24 cellular contexts compared by ENCODE assay signal in genomic region chr20:18645851-18646250, GRCh38.
"Had no signal": no experiment of that assay in that cellular context is flagged by ENCODE, and none has a peak within 500 bp of the region (broad histone marks: within the 10 kb centered on the region; RNA-seq: fewer than 3 reads in every experiment).

No MANE protein-coding gene starts in this region.

- H3K36me3 Mint-ChIP-seq: stimulated activated effector memory CD8-positive, alpha-beta T cell treated with anti-CD3 and anti-CD28 coated beads, Interleukin-12 subunit alpha, Interleukin-12 subunit beta, amount 100 ng/mL, for 72 hours had no signal

- H3K27me3 ChIP-seq: body of pancreas, dorsolateral prefrontal cortex, neural progenitor cell, right atrium auricular region, testis, upper lobe of right lung had no signal

- H3K4me1 Mint-ChIP-seq: activated CD4-positive, alpha-beta T cell treated with anti-CD3 and anti-CD28 coated beads, Interleukin-2, amount 10 ng/mL, durations not matched to agents 24 days and 14 days had no signal

- H3K4me3 ChIP-seq: body of pancreas, dorsolateral prefrontal cortex, left ventricle myocardium inferior, mucosa of descending colon, neural progenitor cell, right atrium auricular region, testis, upper lobe of right lung had no signal

- H3K36me3 ChIP-seq: left ventricle myocardium inferior, neural progenitor cell, right atrium auricular region, upper lobe of right lung had no signal

- DNase-seq: activated CD4-positive, alpha-beta T cell treated with anti-CD3 and anti-CD28 coated beads, Interleukin-2, amount 10 ng/mL, durations not matched to agents 24 days and 14 days; activated CD8-positive, alpha-beta T cell treated with anti-CD3 and anti-CD28 coated beads for 36 hours; activated effector memory CD4-positive, alpha-beta T cell treated with Interleukin-2 at 50 U/mL for 16 hours; activated T-cell treated with anti-CD3 and anti-CD28 coated beads, Interleukin-2, amount 50 U/mL, for 4 hours; amniotic stem cell; body of pancreas; caudate nucleus; dorsolateral prefrontal cortex; hypothalamus; kidney; left ventricle myocardium inferior; mammary epithelial cell; mucosa of descending colon; naive thymus-derived CD4-positive, alpha-beta T cell; small intestine; stimulated activated CD4-positive, alpha-beta T cell treated with anti-CD3 and anti-CD28 coated beads, Interleukin-4, amount 100 ng/mL, for 24 hours; T-cell; testis; upper lobe of right lung had no signal

- H3K9me3 Mint-ChIP-seq: activated CD4-positive, alpha-beta T cell treated with anti-CD3 and anti-CD28 coated beads, Interleukin-2, amount 10 ng/mL, durations not matched to agents 24 days and 14 days; activated CD8-positive, alpha-beta T cell treated with anti-CD3 and anti-CD28 coated beads for 36 hours; activated naive CD4-positive, alpha-beta T cell treated with anti-CD3 and anti-CD28 coated beads, Interleukin-2, amount 50 U/mL, for 24 hours; activated T-cell treated with anti-CD3 and anti-CD28 coated beads, Interleukin-2, amount 50 U/mL, for 4 hours; naive thymus-derived CD4-positive, alpha-beta T cell; neural progenitor cell; stimulated activated effector memory CD8-positive, alpha-beta T cell treated with anti-CD3 and anti-CD28 coated beads, Interleukin-12 subunit alpha, Interleukin-12 subunit beta, amount 100 ng/mL, for 72 hours; T-cell had no signal

- H3K4me2 ChIP-seq: neural progenitor cell had no signal

- H3K9me3 ChIP-seq: body of pancreas, left ventricle myocardium inferior, mucosa of descending colon, right atrium auricular region, testis, upper lobe of right lung had no signal

- H2AFZ ChIP-seq: neural progenitor cell had no signal

- H3K27me3 Mint-ChIP-seq: activated CD4-positive, alpha-beta T cell treated with anti-CD3 and anti-CD28 coated beads, Interleukin-2, amount 10 ng/mL, durations not matched to agents 24 days and 14 days; activated CD8-positive, alpha-beta T cell treated with anti-CD3 and anti-CD28 coated beads for 36 hours; activated naive CD4-positive, alpha-beta T cell treated with anti-CD3 and anti-CD28 coated beads, Interleukin-2, amount 50 U/mL, for 24 hours; naive thymus-derived CD4-positive, alpha-beta T cell; progenitor cell of endocrine pancreas; T-cell had no signal

- H3K4me3 Mint-ChIP-seq: activated CD4-positive, alpha-beta T cell treated with anti-CD3 and anti-CD28 coated beads, Interleukin-2, amount 10 ng/mL, durations not matched to agents 24 days and 14 days; activated CD8-positive, alpha-beta T cell treated with anti-CD3 and anti-CD28 coated beads for 36 hours; activated naive CD4-positive, alpha-beta T cell treated with anti-CD3 and anti-CD28 coated beads, Interleukin-2, amount 50 U/mL, for 24 hours; activated T-cell treated with anti-CD3 and anti-CD28 coated beads, Interleukin-2, amount 50 U/mL, for 4 hours; naive thymus-derived CD4-positive, alpha-beta T cell; neural progenitor cell; stimulated activated effector memory CD8-positive, alpha-beta T cell treated with anti-CD3 and anti-CD28 coated beads, Interleukin-12 subunit alpha, Interleukin-12 subunit beta, amount 100 ng/mL, for 72 hours; T-cell had no signal

- H3K27ac Mint-ChIP-seq: activated CD4-positive, alpha-beta T cell treated with anti-CD3 and anti-CD28 coated beads, Interleukin-2, amount 10 ng/mL, durations not matched to agents 24 days and 14 days; activated CD8-positive, alpha-beta T cell treated with anti-CD3 and anti-CD28 coated beads for 36 hours; activated naive CD4-positive, alpha-beta T cell treated with anti-CD3 and anti-CD28 coated beads, Interleukin-2, amount 50 U/mL, for 24 hours; naive thymus-derived CD4-positive, alpha-beta T cell; neural progenitor cell; progenitor cell of endocrine pancreas; T-cell had no signal

- H3K27ac ChIP-seq: body of pancreas, dorsolateral prefrontal cortex, left ventricle myocardium inferior, neural progenitor cell, right atrium auricular region, testis, upper lobe of right lung had no signal

- H3K4me1 ChIP-seq: body of pancreas, right atrium auricular region, testis, upper lobe of right lung had no signal

- H3K9ac ChIP-seq: neural progenitor cell had no signal
